In the genomic region with DNA sequence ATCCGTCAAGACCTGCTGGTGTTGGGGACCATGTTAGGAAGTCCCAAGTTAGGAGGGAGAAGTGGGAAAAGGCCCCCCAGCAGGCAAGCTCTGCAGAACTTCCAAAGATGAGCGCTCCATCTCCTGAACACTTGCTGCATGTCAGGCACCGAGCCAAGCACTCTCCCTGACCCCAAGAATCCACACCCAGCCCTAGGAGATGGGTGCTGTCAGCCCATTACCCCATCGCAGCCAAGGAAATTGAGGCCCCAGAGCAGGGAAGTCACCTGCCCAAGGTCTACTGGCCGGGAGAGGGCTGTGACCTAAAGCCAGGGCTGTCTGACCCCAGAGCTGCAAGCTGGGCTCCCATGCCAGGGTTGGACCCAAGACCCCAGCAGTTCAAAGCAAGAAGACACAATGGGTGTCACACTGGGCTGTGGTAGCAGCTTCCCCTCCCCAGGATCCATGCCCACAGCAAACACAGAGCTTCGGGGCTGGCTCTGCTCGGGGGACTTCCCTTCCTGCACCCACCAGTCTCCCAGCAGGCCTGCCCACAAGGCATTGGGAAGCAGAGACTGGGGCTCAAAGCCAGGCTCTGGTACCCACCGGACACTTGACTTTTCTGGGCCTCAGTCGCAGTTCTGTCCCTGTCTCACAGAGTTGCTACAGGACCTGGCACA, we compare ENCODE assay signal across 8 cellular contexts. TPM values are rescaled to one million over a fixed set of nuclear protein-coding genes. Genes with fewer than 3 reads are reported as not detected.
DNase-seq lines count a peak whose midpoint lies in the region; ATAC-seq and TF ChIP-seq lines count a peak whose summit lies in the region.

No MANE protein-coding gene starts in this region.

- H3K4ac ChIP-seq in mesenchymal stem cell (ENCODE audit: low read depth in 1 of 2, low read length in 2 of 2), result peak overlapping the region; percentile 57 to 75

- H3K18ac ChIP-seq in mesenchymal stem cell (ENCODE audit: low read depth in 1 of 2, low read length in 2 of 2), result peak overlapping the region; percentile 92 to 96

- peak overlapping the region; percentile 91 for H4K91ac ChIP-seq in mesenchymal stem cell (ENCODE audit: low read length)

- no peaks in the 10 kb centered on the region for H3K27me3 ChIP-seq in mesenchymal stem cell (ENCODE audit: control insufficient read depth in 1 of 2, insufficient read depth in 1 of 2, low read length in 2 of 2)
- H3K27me3 ChIP-seq in thyroid gland, result no peaks in the 10 kb centered on the region

- intact Hi-C loops in activated T-helper 2 cell treated with anti-CD3 and anti-CD28 coated beads, Interferon-gamma antibody, Interleukin-2, Interleukin-4, amounts not matched to agents 10 μg/mL and 5 μg/mL and 100 μg/mL, durations not matched to agents 14 hours and 24 hours and 36 hours (cut with micrococcal nuclease), result no loop called here
- intact Hi-C loops in thyroid gland (cut with DNase I), result no loop called here

- H2BK120ac ChIP-seq in mesenchymal stem cell (ENCODE audit: low read depth, low read length), result peak overlapping the region; percentile 82

- peak overlapping the region; percentile 85 to 93 for H2BK12ac ChIP-seq in mesenchymal stem cell (ENCODE audit: low read length in 2 of 2)

- H3K4me2 ChIP-seq in mesenchymal stem cell (ENCODE audit: low read length, poor library complexity, severe bottlenecking), result no peak overlapping the region

- H2AK5ac ChIP-seq in mesenchymal stem cell (ENCODE audit: low read length, severe bottlenecking), result peak overlapping the region; percentile 8

- H3K36me3 ChIP-seq in mesenchymal stem cell (ENCODE audit: control insufficient read depth in 1 of 2, insufficient read depth in 2 of 2, low read depth in 1 of 2, low read length in 2 of 2) (peaks cover 0 to 9% of the 10 kb centered on the region in 2 experiments), thyroid gland (no peaks in the 10 kb centered on the region)

- no peaks in the 10 kb centered on the region for H3K9me3 ChIP-seq in mesenchymal stem cell (ENCODE audit: control insufficient read depth, low read length)
- H3K9me3 ChIP-seq in thyroid gland, result no peaks in the 10 kb centered on the region

- no peak overlapping the region for H3K27ac ChIP-seq in mesenchymal stem cell (ENCODE audit: low read length, poor library complexity, severe bottlenecking)
- peak overlapping the region; percentile 81 to 96 (median 95) for H3K27ac ChIP-seq in thyroid gland

- H3K23ac ChIP-seq in mesenchymal stem cell (ENCODE audit: low read length in 2 of 2), result no peak overlapping the region

- no peaks in the 10 kb centered on the region for H3K27me3 Mint-ChIP-seq in activated T-helper 2 cell treated with anti-CD3 and anti-CD28 coated beads, Interferon-gamma antibody, Interleukin-2, Interleukin-4, amounts not matched to agents 10 μg/mL and 5 μg/mL and 100 μg/mL, durations not matched to agents 14 hours and 24 hours and 36 hours (ENCODE audit: low read depth)

- peaks cover 36% of the 10 kb centered on the region for H3K36me3 Mint-ChIP-seq in activated T-helper 2 cell treated with anti-CD3 and anti-CD28 coated beads, Interferon-gamma antibody, Interleukin-2, Interleukin-4, amounts not matched to agents 10 μg/mL and 5 μg/mL and 100 μg/mL, durations not matched to agents 14 hours and 24 hours and 36 hours (ENCODE audit: low read depth)

- H4K8ac ChIP-seq in mesenchymal stem cell (ENCODE audit: low read length), result peak overlapping the region; percentile 5

- ATAC-seq in HG03354 (IDR thresholded peaks at IDR 0.05; ENCODE audit: poor library complexity, severe bottlenecking, unreplicated experiment), result no peak

- peak overlapping the region; percentile 89 for H2BK15ac ChIP-seq in mesenchymal stem cell (ENCODE audit: low read depth, poor library complexity, severe bottlenecking)

- H3K9ac ChIP-seq in mesenchymal stem cell (ENCODE audit: low read length), result no peak overlapping the region

- H2AFZ ChIP-seq in mesenchymal stem cell (ENCODE audit: low read depth, low read length), result no peak overlapping the region

- DNase-seq in activated gamma-delta T cell treated with Interleukin-2 at 50 U/mL for 16 hours, result peak; percentile 5
- DNase-seq in activated gamma-delta T cell (lab: John Stamatoyannopoulos, UW), result no peak
- no peak for DNase-seq in activated T-helper 2 cell treated with anti-CD3 and anti-CD28 coated beads, Interferon-gamma antibody, Interleukin-2, Interleukin-4, amounts not matched to agents 10 μg/mL and 5 μg/mL and 100 μg/mL, durations not matched to agents 14 hours and 24 hours and 36 hours (ENCODE audit: low spot score)
- DNase-seq in mesenchymal stem cell, result no peak
- DNase-seq in thyroid gland, result no peak
- no peak for DNase-seq in inferior parietal cortex (ENCODE audit: extremely low spot score)
- DNase-seq in H4 (ENCODE audit: low spot score), result no peak

- no peak overlapping the region for H3K27ac Mint-ChIP-seq in activated T-helper 2 cell treated with anti-CD3 and anti-CD28 coated beads, Interferon-gamma antibody, Interleukin-2, Interleukin-4, amounts not matched to agents 10 μg/mL and 5 μg/mL and 100 μg/mL, durations not matched to agents 14 hours and 24 hours and 36 hours

- H3K4me1 ChIP-seq in mesenchymal stem cell (ENCODE audit: control insufficient read depth, insufficient read depth, low read depth, low read length) (peaks cover 66% of the 10 kb centered on the region), thyroid gland (peaks cover 50 to 85% of the 10 kb centered on the region in 2 donors)

- peaks cover 55% of the 10 kb centered on the region for H3K79me1 ChIP-seq in mesenchymal stem cell (replicated peaks; ENCODE audit: low read length, poor library complexity, severe bottlenecking)

- peaks cover 78% of the 10 kb centered on the region for H3K4me1 Mint-ChIP-seq in activated T-helper 2 cell treated with anti-CD3 and anti-CD28 coated beads, Interferon-gamma antibody, Interleukin-2, Interleukin-4, amounts not matched to agents 10 μg/mL and 5 μg/mL and 100 μg/mL, durations not matched to agents 14 hours and 24 hours and 36 hours (ENCODE audit: low read depth)

- no peak for TF ChIP-seq CTCF in thyroid gland (IDR thresholded peaks at IDR 0.05)

- H3K4me3 Mint-ChIP-seq in activated T-helper 2 cell treated with anti-CD3 and anti-CD28 coated beads, Interferon-gamma antibody, Interleukin-2, Interleukin-4, amounts not matched to agents 10 μg/mL and 5 μg/mL and 100 μg/mL, durations not matched to agents 14 hours and 24 hours and 36 hours (ENCODE audit: low read depth), result peak overlapping the region; percentile 4

- no peak for TF ChIP-seq POLR2A in thyroid gland (IDR thresholded peaks at IDR 0.05)

- no peak overlapping the region for H2BK5ac ChIP-seq in mesenchymal stem cell (ENCODE audit: low read depth, low read length, poor library complexity, severe bottlenecking)

- 90% methylated on average over 8 of the region's 9 CpGs for WGBS in mesenchymal stem cell
- 71 to 81% methylated on average over 3 to 8 of the region's 9 CpGs for WGBS in thyroid gland, 2 donors

- peak overlapping the region in 1 of 2 experiments; percentile 12 for H3K14ac ChIP-seq in mesenchymal stem cell (ENCODE audit: low read length in 2 of 2)

- no peaks in the 10 kb centered on the region for H3K9me3 Mint-ChIP-seq in activated T-helper 2 cell treated with anti-CD3 and anti-CD28 coated beads, Interferon-gamma antibody, Interleukin-2, Interleukin-4, amounts not matched to agents 10 μg/mL and 5 μg/mL and 100 μg/mL, durations not matched to agents 14 hours and 24 hours and 36 hours

- H3K4me3 ChIP-seq in mesenchymal stem cell (ENCODE audit: insufficient read depth in 1 of 2, low read depth in 1 of 2, low read length in 2 of 2), result no peak overlapping the region
- H3K4me3 ChIP-seq in thyroid gland (replicated peaks in 1 of 3), result no peak overlapping the region

RNA-seq across cellular contexts. Expression of a gene that starts 13.5 kb away (rescaled TPM):
- total RNA-seq in activated T-helper 2 cell treated with anti-CD3 and anti-CD28 coated beads, Interferon-gamma antibody, Interleukin-2, Interleukin-4, amounts not matched to agents 10 μg/mL and 5 μg/mL and 100 μg/mL, durations not matched to agents 14 hours and 24 hours and 36 hours, result 43.8 and 53.3 TPM in 2 replicates
- 44.3 TPM for polyA plus RNA-seq in mesenchymal stem cell (2013, experiment 1 of 2)
- polyA plus RNA-seq in mesenchymal stem cell (2013, experiment 2 of 2), result 42.9 TPM
- total RNA-seq in thyroid gland, result 10 to 100 TPM; 18.3 to 34.7 (median 24.9) TPM
- total RNA-seq in H4 (2014; rRNA removed; shearing (Covaris generic)), result 7.6 and 10.6 TPM in 2 replicates

RNA-seq across cellular contexts. Expression of a gene that starts 29.6 kb away (rescaled TPM):
- total RNA-seq in activated T-helper 2 cell treated with anti-CD3 and anti-CD28 coated beads, Interferon-gamma antibody, Interleukin-2, Interleukin-4, amounts not matched to agents 10 μg/mL and 5 μg/mL and 100 μg/mL, durations not matched to agents 14 hours and 24 hours and 36 hours, result 55.7 and 57.4 TPM in 2 replicates
- polyA plus RNA-seq in mesenchymal stem cell (2013, experiment 1 of 2), result 29.7 TPM
- polyA plus RNA-seq in mesenchymal stem cell (2013, experiment 2 of 2), result 30.1 TPM
- total RNA-seq in thyroid gland, result 10 to 100 TPM; 17.3 to 43.3 (median 35.5) TPM
- 31.1 and 35.4 TPM in 2 replicates for total RNA-seq in H4 (2014; rRNA removed; shearing (Covaris generic))

RNA-seq across cellular contexts. Expression of a gene that starts 36.7 kb away (rescaled TPM):
- total RNA-seq in activated T-helper 2 cell treated with anti-CD3 and anti-CD28 coated beads, Interferon-gamma antibody, Interleukin-2, Interleukin-4, amounts not matched to agents 10 μg/mL and 5 μg/mL and 100 μg/mL, durations not matched to agents 14 hours and 24 hours and 36 hours, result 1.4 and 3.4 TPM in 2 replicates
- polyA plus RNA-seq in mesenchymal stem cell (2013, experiment 1 of 2), result 2.0 TPM
- 1.8 TPM for polyA plus RNA-seq in mesenchymal stem cell (2013, experiment 2 of 2)
- total RNA-seq in thyroid gland, result 1 to 10 TPM in 3 of 4 donors, not detected in 1; 1.0 to 5.2 (median 1.6) TPM
- total RNA-seq in H4 (2014; rRNA removed; shearing (Covaris generic)), result 0.95 and 2.6 TPM in 2 replicates

RNA-seq across cellular contexts. Expression of a gene that starts 50.4 kb away (rescaled TPM):
- 25.6 and 28.7 TPM in 2 replicates for total RNA-seq in activated T-helper 2 cell treated with anti-CD3 and anti-CD28 coated beads, Interferon-gamma antibody, Interleukin-2, Interleukin-4, amounts not matched to agents 10 μg/mL and 5 μg/mL and 100 μg/mL, durations not matched to agents 14 hours and 24 hours and 36 hours
- 32.1 TPM for polyA plus RNA-seq in mesenchymal stem cell (2013, experiment 1 of 2)
- 29.4 TPM for polyA plus RNA-seq in mesenchymal stem cell (2013, experiment 2 of 2)
- total RNA-seq in thyroid gland, result 10 to 100 TPM in 3 of 4 donors, 1 to 10 TPM in 1; 8.9 to 27.4 (median 19.1) TPM
- 5.2 and 12.8 TPM in 2 replicates for total RNA-seq in H4 (2014; rRNA removed; shearing (Covaris generic))
